In the genomic region with DNA sequence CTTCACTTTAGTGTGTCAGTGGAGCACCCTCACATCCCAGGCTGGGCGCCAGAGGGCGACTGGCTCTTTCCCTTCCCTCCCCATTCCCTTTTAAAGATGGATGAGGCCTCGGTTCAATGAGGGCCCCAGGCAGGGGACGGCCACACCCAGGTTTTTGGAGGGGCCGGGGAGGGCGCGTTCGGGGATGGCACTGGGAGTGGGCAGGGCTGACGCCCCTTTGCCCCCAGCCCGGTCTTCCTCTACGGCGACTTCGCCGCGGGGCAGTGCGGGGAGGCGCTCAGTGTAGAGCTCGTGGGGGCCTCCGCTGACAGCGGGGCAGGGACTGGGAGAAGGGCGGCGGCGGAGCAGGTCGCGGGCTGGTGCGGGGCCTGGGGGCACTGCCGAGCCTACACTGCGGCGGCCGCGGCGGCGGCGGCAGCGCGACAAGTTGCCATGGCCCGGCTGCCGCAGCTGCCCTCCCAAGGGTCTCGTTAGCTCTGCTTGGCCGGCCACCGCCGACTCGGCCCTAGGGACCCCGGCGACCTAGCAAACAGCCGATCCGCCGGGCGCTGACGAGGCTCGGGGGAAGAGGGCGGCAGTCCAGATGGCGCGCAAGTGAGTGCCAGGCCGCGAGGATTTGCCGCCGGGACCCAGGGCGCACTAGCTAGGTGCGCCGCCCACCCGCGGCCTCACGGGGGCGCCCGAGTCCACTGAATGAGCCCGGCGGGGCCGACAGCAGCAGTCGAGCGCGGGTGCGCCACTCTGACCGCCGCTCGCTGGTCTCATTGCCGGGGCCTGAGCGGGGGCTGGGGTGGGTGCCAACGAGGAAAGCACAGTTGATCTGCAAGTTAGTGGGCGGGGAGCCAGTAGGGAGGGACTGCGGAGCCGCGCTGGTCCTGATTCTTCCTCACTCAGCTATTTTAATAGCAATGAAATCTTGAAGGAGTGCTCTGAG, we compare ENCODE assay signal across 8 cellular contexts.
DNase-seq lines count a peak whose midpoint lies in the region; ATAC-seq, FAIRE-seq and TF ChIP-seq lines count a peak whose summit lies in the region.

No MANE protein-coding gene starts in this region.

- H3K4me3 Mint-ChIP-seq in central memory CD8-positive, alpha-beta T cell, result peak overlapping the region; percentile 70

- no peaks in the 10 kb centered on the region for H3K36me3 Mint-ChIP-seq in central memory CD8-positive, alpha-beta T cell (ENCODE audit: insufficient read depth)

- H3K4me1 ChIP-seq in keratinocyte (ENCODE audit: control insufficient read depth, extremely low read depth, insufficient read depth, low read length), result no peaks in the 10 kb centered on the region

- peaks cover 5% of the 10 kb centered on the region for H3K4me1 Mint-ChIP-seq in central memory CD8-positive, alpha-beta T cell

- H3K27ac Mint-ChIP-seq in central memory CD8-positive, alpha-beta T cell (ENCODE audit: low read depth), result no peak overlapping the region

- CTCF ChIA-PET in AG04450 (lab: Charles Lee), result interaction anchor here (0.5 to 10.7 kb wide), 64 partner anchors 8 to 817 kb away, joined by 3 to 311 read pairs (median 4); partner anchors contain the start of genes OR51D1, OR52M1, STIM1 and TRIM21

- H3K4me3 ChIP-seq in AG04450 (ENCODE audit: low read depth, low read length), result peak overlapping the region; percentile 68
- H3K4me3 ChIP-seq in keratinocyte (ENCODE audit: control insufficient read depth in 2 of 3, extremely low read depth in 1 of 3, insufficient read depth in 2 of 3, low read depth in 1 of 3, low read length in 3 of 3), result peak overlapping the region; percentile 50 to 60 (median 59)

- no peak overlapping the region for H3K27ac ChIP-seq in AG04450 (ENCODE audit: low read depth, low read length)
- no peak overlapping the region for H3K27ac ChIP-seq in keratinocyte (ENCODE audit: control insufficient read depth, insufficient read depth, low read length)

- H3K27me3 Mint-ChIP-seq in central memory CD8-positive, alpha-beta T cell, result peaks cover 13% of the 10 kb centered on the region

- H3K9me3 Mint-ChIP-seq in central memory CD8-positive, alpha-beta T cell, result no peaks in the 10 kb centered on the region

- H3K27me3 ChIP-seq in AG04450 (ENCODE audit: control insufficient read depth, insufficient read depth, low read length), result peaks cover 2% of the 10 kb centered on the region
- no peaks in the 10 kb centered on the region for H3K27me3 ChIP-seq in keratinocyte (ENCODE audit: control insufficient read depth, extremely low read depth, insufficient read depth, low read length)

- FAIRE-seq in keratinocyte (lab: Jason Lieb, UNC), result no peak

- no peaks in the 10 kb centered on the region for H4K20me1 ChIP-seq in keratinocyte (ENCODE audit: control insufficient read depth, extremely low read depth, insufficient read depth, low read length)

- peak overlapping the region; percentile 60 for H3K9ac ChIP-seq in keratinocyte (ENCODE audit: control insufficient read depth, extremely low read depth, insufficient read depth, low read length)

- POLR2A ChIA-PET in AG04450 (lab: Yijun Ruan, JAX), result interaction anchor here (0.6 kb wide), 1 partner anchor 307 kb away, joined by 3 read pairs; no protein-coding TSS in a partner anchor

- ATAC-seq in GM18867 (IDR thresholded peaks at IDR 0.05; ENCODE audit: unreplicated experiment), result peak; percentile 93
- ATAC-seq in HG03103 (IDR thresholded peaks at IDR 0.05; ENCODE audit: low read depth, unreplicated experiment), result peak; percentile 91
- ATAC-seq in central memory CD8-positive, alpha-beta T cell (replicated peaks; ENCODE audit: extremely low read depth, poor library complexity, severe bottlenecking), result peak; percentile 81

- H3K4me2 ChIP-seq in keratinocyte (ENCODE audit: control insufficient read depth, extremely low read depth, insufficient read depth, low read depth, low read length), result peak overlapping the region; percentile 81

- dilution Hi-C loops in keratinocyte (cut with MboI; ENCODE audit: extremely low pct_ligation_motif_present, low sequenced_read_pairs), result loop anchor here (25.0 kb wide), 1 partner anchor 375 kb away; no protein-coding TSS in a partner anchor

- H3K9me3 ChIP-seq in AG04450 (ENCODE audit: control insufficient read depth, insufficient read depth, low read length), result no peaks in the 10 kb centered on the region
- no peaks in the 10 kb centered on the region for H3K9me3 ChIP-seq in keratinocyte (ENCODE audit: control insufficient read depth, low read depth, low read length)

- H3K36me3 ChIP-seq in keratinocyte (ENCODE audit: control insufficient read depth in 2 of 2, extremely low read depth in 1 of 2, insufficient read depth in 2 of 2, low read length in 2 of 2), result no peaks in the 10 kb centered on the region

- peak overlapping the region; percentile 91 for H2AFZ ChIP-seq in keratinocyte (ENCODE audit: control insufficient read depth, low read length)

- H3K79me2 ChIP-seq in keratinocyte (ENCODE audit: control insufficient read depth, insufficient read depth, low read length), result no peaks in the 10 kb centered on the region

- TF ChIP-seq CTCF in AG04450 (IDR thresholded peaks at IDR 0.05; ENCODE audit: low read depth, low read length) (peak; percentile 81), keratinocyte (optimal IDR thresholded peaks at IDR 0.05 in 1 of 3, IDR thresholded peaks at IDR 0.05 in 1 of 3, conservative IDR thresholded peaks at IDR 0.05 in 1 of 3; ENCODE audit: extremely low read depth in 1 of 3, insufficient read depth in 2 of 3, low read length in 3 of 3) (peak; percentile 63 to 94 (median 89))

- DNase-seq in AG04450 (ENCODE audit: low read depth, low spot score), result peak; percentile 49
- peak; percentile 93 for DNase-seq in NCI-H2227 (lab: John Stamatoyannopoulos, UW; ENCODE audit: unreplicated experiment)
- peak; percentile 67 for DNase-seq in activated CD4-positive, CD25-positive, alpha-beta regulatory T cell treated with anti-CD3 and anti-CD28 coated beads, Interleukin-2, amount 50 U/mL, for 16 hours (ENCODE audit: low read depth, low spot score)
- peak; percentile 72 to 85 for DNase-seq in central memory CD8-positive, alpha-beta T cell (ENCODE audit: low spot score in 2 of 2)
- no peak for DNase-seq in keratinocyte (ENCODE audit: low read depth, low spot score)
- peak; percentile 72 to 79 for DNase-seq in stimulated activated CD4-positive, alpha-beta T cell treated with anti-CD3 and anti-CD28 coated beads, Interleukin-12 subunit alpha, Interleukin-12 subunit beta, amount 100 ng/mL, for 24 hours (ENCODE audit: low read depth in 2 of 2)

- no peaks in the 10 kb centered on the region for H3K9me1 ChIP-seq in keratinocyte (ENCODE audit: control insufficient read depth, extremely low read depth, insufficient read depth, low read length)
